ENCODE assay signal across 8 cellular contexts in the genomic region with DNA sequence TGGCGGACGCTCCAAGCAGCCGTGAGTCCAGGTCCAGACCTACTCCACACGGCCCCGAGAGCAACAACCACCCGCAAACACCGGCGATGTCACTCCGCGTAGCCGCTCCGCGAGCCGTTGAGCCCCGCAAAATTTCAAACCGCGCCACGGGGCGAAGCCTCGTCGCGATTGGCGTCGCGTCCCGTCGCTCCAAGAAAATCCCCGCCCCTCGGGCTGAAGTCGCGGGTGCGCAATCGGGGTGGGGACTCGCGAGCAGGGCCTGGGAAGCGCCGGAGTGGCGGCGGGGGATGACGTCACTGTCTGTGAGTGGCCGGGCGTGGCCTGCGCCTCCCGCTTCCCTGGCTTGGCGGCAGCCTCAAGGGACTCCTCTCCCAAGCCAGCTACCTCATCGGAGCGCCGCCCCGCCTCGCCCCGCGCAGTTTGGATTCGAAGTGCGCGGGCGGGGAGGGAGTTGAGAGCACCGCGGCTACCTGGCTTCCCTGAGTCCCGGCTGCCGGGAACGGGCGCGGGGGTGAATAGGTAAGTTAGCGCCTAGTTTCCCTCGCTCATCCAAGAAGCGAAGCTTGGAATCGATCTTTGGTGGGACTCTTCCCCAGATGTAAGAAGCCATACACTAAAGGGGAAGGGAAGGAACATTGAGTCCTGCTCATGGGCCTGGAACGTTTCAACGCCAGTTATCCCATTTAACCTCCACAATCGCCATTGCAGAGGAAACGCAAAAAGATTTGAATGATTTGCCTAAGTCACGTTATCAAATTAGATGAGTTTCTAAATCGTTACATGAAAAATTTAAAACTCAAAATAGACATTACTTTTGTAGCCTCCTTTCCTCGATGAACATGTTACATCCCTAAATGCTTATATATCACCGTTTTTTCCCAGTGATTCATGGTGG. TPM values are rescaled to one million over a fixed set of nuclear protein-coding genes. Genes with fewer than 3 reads are reported as not detected.
DNase-seq lines count a peak whose midpoint lies in the region; ATAC-seq and TF ChIP-seq lines count a peak whose summit lies in the region.

A gene with protein sequence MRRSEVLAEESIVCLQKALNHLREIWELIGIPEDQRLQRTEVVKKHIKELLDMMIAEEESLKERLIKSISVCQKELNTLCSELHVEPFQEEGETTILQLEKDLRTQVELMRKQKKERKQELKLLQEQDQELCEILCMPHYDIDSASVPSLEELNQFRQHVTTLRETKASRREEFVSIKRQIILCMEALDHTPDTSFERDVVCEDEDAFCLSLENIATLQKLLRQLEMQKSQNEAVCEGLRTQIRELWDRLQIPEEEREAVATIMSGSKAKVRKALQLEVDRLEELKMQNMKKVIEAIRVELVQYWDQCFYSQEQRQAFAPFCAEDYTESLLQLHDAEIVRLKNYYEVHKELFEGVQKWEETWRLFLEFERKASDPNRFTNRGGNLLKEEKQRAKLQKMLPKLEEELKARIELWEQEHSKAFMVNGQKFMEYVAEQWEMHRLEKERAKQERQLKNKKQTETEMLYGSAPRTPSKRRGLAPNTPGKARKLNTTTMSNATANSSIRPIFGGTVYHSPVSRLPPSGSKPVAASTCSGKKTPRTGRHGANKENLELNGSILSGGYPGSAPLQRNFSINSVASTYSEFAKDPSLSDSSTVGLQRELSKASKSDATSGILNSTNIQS (minus strand): TSS at position 119 of the 895 bp plus-strand sequence. CDS start 118 bp downstream, at position 1.

- peaks cover 24% of the 10 kb centered on the region in 2 donors for H3K36me3 Mint-ChIP-seq in CD14-positive monocyte

- H3K4me1 ChIP-seq in liver (ENCODE audit: control insufficient read depth in 4 of 4, insufficient read depth in 4 of 4, low read length in 3 of 4): peaks cover 3 to 17% (median 7%) of the 10 kb centered on the region in 4 donors

- no peaks in the 10 kb centered on the region for H3K27me3 Mint-ChIP-seq in CD14-positive monocyte (ENCODE audit: low read depth in 3 of 3)

- no peak for TF ChIP-seq CTCF in CD14-positive monocyte (IDR thresholded peaks at IDR 0.05)
- no peak for TF ChIP-seq CTCF in liver (IDR thresholded peaks at IDR 0.05; ENCODE audit: low read depth, low read length, missing input control)

- no peaks in the 10 kb centered on the region for H3K9me3 ChIP-seq in liver (ENCODE audit: control insufficient read depth in 4 of 4, low read length in 3 of 4)

- DNase-seq in CD14-positive monocyte (ENCODE audit: low spot score) (peak; percentile 98), NCI-H82 (lab: John Stamatoyannopoulos, UW) (peak; percentile 99), dermis microvascular lymphatic vessel endothelial cell (ENCODE audit: low read depth in 2 of 2) (peak; percentile 86 to 98)
- DNase-seq in activated CD4-positive, alpha-beta T cell treated with anti-CD3 and anti-CD28 coated beads, Interleukin-2, amount 50 U/mL, for 48 hours: peak; percentile 98 to 99
- peak; percentile 98 for DNase-seq in stimulated activated CD4-positive, alpha-beta T cell treated with anti-CD3 and anti-CD28 coated beads, Interleukin-4, amount 100 ng/mL, for 24 hours

- WGBS in liver: under 1% methylated on average over 75 of the region's 75 CpGs

- H3K4me3 ChIP-seq in liver (ENCODE audit: low read depth in 1 of 3, low read length in 3 of 3): peak within 1 kb of the TSS; percentile 65 to 95 (median 92)

- peaks cover 2 to 14% (median 8%) of the 10 kb centered on the region in 4 donors for H3K36me3 ChIP-seq in liver (ENCODE audit: control insufficient read depth in 4 of 4, insufficient read depth in 3 of 4, low read depth in 1 of 4, low read length in 3 of 4)

- peaks cover 26% of the 10 kb centered on the region for H3K4me1 Mint-ChIP-seq in CD14-positive monocyte

- H3K27me3 ChIP-seq in liver (ENCODE audit: control insufficient read depth in 4 of 4, insufficient read depth in 4 of 4, low read length in 3 of 4): no peaks in the 10 kb centered on the region

- peak within 1 kb of the TSS; percentile 77 to 85 for H3K9ac ChIP-seq in liver (ENCODE audit: low read depth in 1 of 2, low read length in 2 of 2)

- H3K27ac ChIP-seq in liver (ENCODE audit: low read depth in 1 of 2, low read length in 2 of 2): peak within 1 kb of the TSS; percentile 13 to 70

- peaks cover 0 to 3% (median 0%) of the 10 kb centered on the region in 7 donors for H3K9me3 Mint-ChIP-seq in CD14-positive monocyte

- intact Hi-C loops in CD14-positive monocyte (cut with micrococcal nuclease): loop anchor here in 1 of 2 donors (2.0 kb wide), 1 partner anchor 40 kb away; a partner anchor contains a TSS

- peak within 1 kb of the TSS; percentile 99 to 100 for H3K4me3 Mint-ChIP-seq in CD14-positive monocyte

- ATAC-seq in GM19397 (IDR thresholded peaks at IDR 0.05; ENCODE audit: unreplicated experiment): peak; percentile 95
- peak; percentile 94 for ATAC-seq in HG03571 (IDR thresholded peaks at IDR 0.05; ENCODE audit: unreplicated experiment)

- H3K27ac Mint-ChIP-seq in CD14-positive monocyte: peak within 1 kb of the TSS; percentile 92 to 98 (median 96)

- TF ChIP-seq RAD21 in liver (IDR thresholded peaks at IDR 0.05): peak in 1 of 2 donors; percentile 9

TF ChIP-seq in liver, 16 proteins besides CTCF, POLR2A, EP300 and RAD21:
- TF ChIP-seq HNF4G (IDR thresholded peaks at IDR 0.05) (no peak), TAF1 (conservative IDR thresholded peaks at IDR 0.05) (no peak), GABPA (IDR thresholded peaks at IDR 0.05 in 1 of 2, conservative IDR thresholded peaks at IDR 0.05 in 1 of 2) (peak in 1 of 2 donors; percentile 55), YY1 (IDR thresholded peaks at IDR 0.05) (peak; percentile 54), HNF4A (conservative IDR thresholded peaks at IDR 0.05) (no peak), EGR1 (IDR thresholded peaks at IDR 0.05; ENCODE audit: low read depth in 2 of 2) (no peak), SP1 (IDR thresholded peaks at IDR 0.05) (peak; percentile 85), JUND (IDR thresholded peaks at IDR 0.05) (peak; percentile 80 to 83), RXRA (IDR thresholded peaks at IDR 0.05) (no peak), FOXA2 (IDR thresholded peaks at IDR 0.05) (no peak), FOXA1 (IDR thresholded peaks at IDR 0.05) (no peak), NR2F2 (IDR thresholded peaks at IDR 0.05) (no peak)
- TF ChIP-seq, protein P1, sequence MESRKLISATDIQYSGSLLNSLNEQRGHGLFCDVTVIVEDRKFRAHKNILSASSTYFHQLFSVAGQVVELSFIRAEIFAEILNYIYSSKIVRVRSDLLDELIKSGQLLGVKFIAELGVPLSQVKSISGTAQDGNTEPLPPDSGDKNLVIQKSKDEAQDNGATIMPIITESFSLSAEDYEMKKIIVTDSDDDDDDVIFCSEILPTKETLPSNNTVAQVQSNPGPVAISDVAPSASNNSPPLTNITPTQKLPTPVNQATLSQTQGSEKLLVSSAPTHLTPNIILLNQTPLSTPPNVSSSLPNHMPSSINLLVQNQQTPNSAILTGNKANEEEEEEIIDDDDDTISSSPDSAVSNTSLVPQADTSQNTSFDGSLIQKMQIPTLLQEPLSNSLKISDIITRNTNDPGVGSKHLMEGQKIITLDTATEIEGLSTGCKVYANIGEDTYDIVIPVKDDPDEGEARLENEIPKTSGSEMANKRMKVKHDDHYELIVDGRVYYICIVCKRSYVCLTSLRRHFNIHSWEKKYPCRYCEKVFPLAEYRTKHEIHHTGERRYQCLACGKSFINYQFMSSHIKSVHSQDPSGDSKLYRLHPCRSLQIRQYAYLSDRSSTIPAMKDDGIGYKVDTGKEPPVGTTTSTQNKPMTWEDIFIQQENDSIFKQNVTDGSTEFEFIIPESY (IDR thresholded peaks at IDR 0.05): peak; percentile 69
- TF ChIP-seq, protein P2, sequence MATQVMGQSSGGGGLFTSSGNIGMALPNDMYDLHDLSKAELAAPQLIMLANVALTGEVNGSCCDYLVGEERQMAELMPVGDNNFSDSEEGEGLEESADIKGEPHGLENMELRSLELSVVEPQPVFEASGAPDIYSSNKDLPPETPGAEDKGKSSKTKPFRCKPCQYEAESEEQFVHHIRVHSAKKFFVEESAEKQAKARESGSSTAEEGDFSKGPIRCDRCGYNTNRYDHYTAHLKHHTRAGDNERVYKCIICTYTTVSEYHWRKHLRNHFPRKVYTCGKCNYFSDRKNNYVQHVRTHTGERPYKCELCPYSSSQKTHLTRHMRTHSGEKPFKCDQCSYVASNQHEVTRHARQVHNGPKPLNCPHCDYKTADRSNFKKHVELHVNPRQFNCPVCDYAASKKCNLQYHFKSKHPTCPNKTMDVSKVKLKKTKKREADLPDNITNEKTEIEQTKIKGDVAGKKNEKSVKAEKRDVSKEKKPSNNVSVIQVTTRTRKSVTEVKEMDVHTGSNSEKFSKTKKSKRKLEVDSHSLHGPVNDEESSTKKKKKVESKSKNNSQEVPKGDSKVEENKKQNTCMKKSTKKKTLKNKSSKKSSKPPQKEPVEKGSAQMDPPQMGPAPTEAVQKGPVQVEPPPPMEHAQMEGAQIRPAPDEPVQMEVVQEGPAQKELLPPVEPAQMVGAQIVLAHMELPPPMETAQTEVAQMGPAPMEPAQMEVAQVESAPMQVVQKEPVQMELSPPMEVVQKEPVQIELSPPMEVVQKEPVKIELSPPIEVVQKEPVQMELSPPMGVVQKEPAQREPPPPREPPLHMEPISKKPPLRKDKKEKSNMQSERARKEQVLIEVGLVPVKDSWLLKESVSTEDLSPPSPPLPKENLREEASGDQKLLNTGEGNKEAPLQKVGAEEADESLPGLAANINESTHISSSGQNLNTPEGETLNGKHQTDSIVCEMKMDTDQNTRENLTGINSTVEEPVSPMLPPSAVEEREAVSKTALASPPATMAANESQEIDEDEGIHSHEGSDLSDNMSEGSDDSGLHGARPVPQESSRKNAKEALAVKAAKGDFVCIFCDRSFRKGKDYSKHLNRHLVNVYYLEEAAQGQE (IDR thresholded peaks at IDR 0.05): no peak
- TF ChIP-seq, protein P3, sequence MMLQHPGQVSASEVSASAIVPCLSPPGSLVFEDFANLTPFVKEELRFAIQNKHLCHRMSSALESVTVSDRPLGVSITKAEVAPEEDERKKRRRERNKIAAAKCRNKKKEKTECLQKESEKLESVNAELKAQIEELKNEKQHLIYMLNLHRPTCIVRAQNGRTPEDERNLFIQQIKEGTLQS (IDR thresholded peaks at IDR 0.05): no peak
- TF ChIP-seq, protein P4, sequence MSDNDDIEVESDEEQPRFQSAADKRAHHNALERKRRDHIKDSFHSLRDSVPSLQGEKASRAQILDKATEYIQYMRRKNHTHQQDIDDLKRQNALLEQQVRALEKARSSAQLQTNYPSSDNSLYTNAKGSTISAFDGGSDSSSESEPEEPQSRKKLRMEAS (IDR thresholded peaks at IDR 0.05): no peak

RNA-seq across cellular contexts. Expression of the gene that starts here (rescaled TPM):
- polyA plus RNA-seq in CD14-positive monocyte (1 to 10 TPM; 1.6 to 2.0 TPM), liver (1 to 10 TPM; 2.1 to 9.1 TPM)
- total RNA-seq in dermis microvascular lymphatic vessel endothelial cell (40.8 and 108 TPM in 2 replicates), liver (100 to 1,000 TPM in 1 of 2 donors, 1 to 10 TPM in 1; 2.2 to 128 TPM)

Comparison
In these comparisons a context has a peak if more than half of its experiments do, and no peak if none do; other contexts are left out.
1. Peak in every context shown above with its lines: DNase-seq, ATAC-seq, H3K4me3 ChIP-seq and H3K27ac ChIP-seq.